ENCODE assay signal across 8 cellular contexts in the genomic region with DNA sequence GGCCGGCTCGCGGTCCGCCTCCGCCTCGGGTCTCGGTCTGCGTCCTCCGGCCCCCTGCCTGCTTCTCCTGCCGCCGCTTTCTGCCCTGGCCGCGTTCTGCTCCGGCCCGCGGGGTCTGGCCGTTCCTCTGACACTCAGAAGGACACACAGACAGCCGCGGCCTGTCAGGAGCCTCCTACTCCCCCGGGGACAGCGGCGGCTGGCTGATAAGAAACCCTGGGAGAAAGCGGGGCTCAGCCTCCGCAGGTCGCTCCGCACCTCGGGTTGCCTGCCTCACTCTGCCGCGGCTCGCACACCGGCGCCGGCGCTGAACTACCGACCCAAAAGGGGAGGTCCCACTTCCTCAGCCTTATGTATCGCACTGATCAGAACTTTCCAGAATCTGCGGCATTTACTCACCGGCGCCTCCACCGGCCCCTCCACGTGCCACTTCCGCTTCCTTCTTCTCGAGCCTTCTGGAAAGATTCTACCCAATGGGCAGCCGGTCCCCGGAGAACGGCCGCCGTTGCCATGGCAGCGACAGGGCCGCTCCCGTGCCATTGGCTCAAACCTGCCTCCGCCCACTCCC. TPM values are rescaled to one million over a fixed set of nuclear protein-coding genes. Genes with fewer than 3 reads are reported as not detected.
DNase-seq lines count a peak whose midpoint lies in the region; ATAC-seq and TF ChIP-seq lines count a peak whose summit lies in the region.

A gene (minus strand): TSS at position 322 of the 568 bp plus-strand sequence. CDS start 322 bp downstream, outside the sequence.

- H3K4me3 ChIP-seq in CD4-positive, alpha-beta memory T cell (ENCODE audit: low read length in 2 of 2): peak within 1 kb of the TSS; percentile 79 to 96
- H3K4me3 ChIP-seq in lung: peak within 1 kb of the TSS; percentile 95

- H3K27me3 Mint-ChIP-seq in CD4-positive, alpha-beta memory T cell: no peaks in the 10 kb centered on the region

- POLR2A ChIA-PET in CD4-positive, alpha-beta memory T cell (lab: Charles Lee; ENCODE audit: partially characterized antibody): interaction anchor here (1.2 to 3.8 kb wide), 2 partner anchors 11 to 40 kb away, joined by 4 to 37 read pairs; a partner anchor contains a TSS

- WGBS in lung, 2 donors: 1% methylated on average over 46 to 52 of the region's 52 CpGs

- CTCF ChIA-PET in CD4-positive, alpha-beta memory T cell (lab: Charles Lee; ENCODE audit: partially characterized antibody): interaction anchor here (1.5 kb wide), 1 partner anchor 9 kb away, joined by 4 read pairs; no protein-coding TSS in a partner anchor

- TF ChIP-seq CTCF in lung (IDR thresholded peaks at IDR 0.05; ENCODE audit: control extremely low read depth, extremely low read depth): no peak

- no peaks in the 10 kb centered on the region for H3K9me3 Mint-ChIP-seq in CD4-positive, alpha-beta memory T cell

- H3K27me3 ChIP-seq in CD4-positive, alpha-beta memory T cell (ENCODE audit: insufficient read depth, low read length): no peaks in the 10 kb centered on the region
- no peaks in the 10 kb centered on the region for H3K27me3 ChIP-seq in lung (ENCODE audit: control insufficient read depth, insufficient read depth)

- H3K27ac Mint-ChIP-seq in CD4-positive, alpha-beta memory T cell: peak within 1 kb of the TSS; percentile 97 to 100 (median 99)

- H3K36me3 Mint-ChIP-seq in CD4-positive, alpha-beta memory T cell: peaks cover 0 to 37% of the 10 kb centered on the region in 2 donors

- H3K27ac ChIP-seq in CD4-positive, alpha-beta memory T cell (ENCODE audit: low read depth, low read length): peak within 1 kb of the TSS; percentile 95
- H3K27ac ChIP-seq in lung (ENCODE audit: low read depth in 1 of 2, low read length in 1 of 2): peak within 1 kb of the TSS; percentile 88 to 90

- no peaks in the 10 kb centered on the region for H3K9me3 ChIP-seq in CD4-positive, alpha-beta memory T cell (ENCODE audit: control insufficient read depth in 1 of 2, low read length in 2 of 2)
- no peaks in the 10 kb centered on the region for H3K9me3 ChIP-seq in lung (ENCODE audit: control insufficient read depth in 2 of 2, insufficient read depth in 1 of 2, low read length in 1 of 2)

- peaks cover 23 to 54% (median 29%) of the 10 kb centered on the region in 4 donors for H3K4me1 Mint-ChIP-seq in CD4-positive, alpha-beta memory T cell

- H3K4me3 Mint-ChIP-seq in CD4-positive, alpha-beta memory T cell: peak within 1 kb of the TSS; percentile 96 to 99 (median 98)

- ATAC-seq in GM19395 (IDR thresholded peaks at IDR 0.05; ENCODE audit: unreplicated experiment) (peak; percentile 82), HG03565 (IDR thresholded peaks at IDR 0.05; ENCODE audit: unreplicated experiment) (peak; percentile 57), lung (ENCODE audit: insufficient read depth, low FRiP score) (peak; percentile 95)

- peak in 4 of 5 donors; percentile 99 to 100 (median 100) for DNase-seq in CD4-positive, alpha-beta memory T cell
- peak; percentile 87 for DNase-seq in NCI-H774 (lab: John Stamatoyannopoulos, UW)
- DNase-seq in activated CD4-positive, alpha-beta T cell treated with anti-CD3 and anti-CD28 coated beads, Interleukin-2, amount 50 U/mL, for 48 hours: peak; percentile 97 to 98
- peak; percentile 99 for DNase-seq in effector CD4-positive, alpha-beta T cell
- peak; percentile 99 for DNase-seq in lung (ENCODE audit: low spot score)
- peak; percentile 95 to 98 (median 98) for DNase-seq in stimulated activated CD4-positive, alpha-beta T cell treated with anti-CD3 and anti-CD28 coated beads, TNF-alpha, amount 100 ng/mL, for 4 hours (ENCODE audit: low read depth in 3 of 3)

- peaks cover 37% of the 10 kb centered on the region for H3K4me1 ChIP-seq in CD4-positive, alpha-beta memory T cell (ENCODE audit: insufficient read depth, low read length)
- H3K4me1 ChIP-seq in lung (ENCODE audit: control insufficient read depth in 2 of 2, insufficient read depth in 2 of 2, low read length in 2 of 2): peaks cover 0 to 9% of the 10 kb centered on the region in 2 donors

- H3K36me3 ChIP-seq in CD4-positive, alpha-beta memory T cell (ENCODE audit: insufficient read depth, low read length): no peaks in the 10 kb centered on the region
- H3K36me3 ChIP-seq in lung (ENCODE audit: control insufficient read depth in 2 of 2, insufficient read depth in 2 of 2, low read length in 2 of 2): no peaks in the 10 kb centered on the region

- intact Hi-C loops in CD4-positive, alpha-beta memory T cell (cut with micrococcal nuclease): loop anchor here (1.0 to 5.0 kb wide), 7 partner anchors 38 to 1309 kb away; a partner anchor contains a TSS

RNA-seq across cellular contexts. Expression of the gene that starts here (rescaled TPM):
- total RNA-seq in CD4-positive, alpha-beta memory T cell: 10 to 100 TPM; 68.6 to 75.5 TPM
- polyA plus RNA-seq in CD4-positive, alpha-beta memory T cell: 10 to 100 TPM; 39.9 to 48.6 TPM
- total RNA-seq in lung: 100 to 1,000 TPM in 1 of 2 donors, 10 to 100 TPM in 1; 80.6 to 223 TPM
- polyA plus RNA-seq in lung: 10 to 100 TPM; 34.1 to 50.6 TPM

Comparison
In these comparisons a context has a peak if more than half of its experiments do, and no peak if none do; other contexts are left out.
1. Peak in every context shown above with its lines: DNase-seq, ATAC-seq, H3K4me3 ChIP-seq and H3K27ac ChIP-seq.